Comparison of ENCODE assay signal across 1 cellular context in the genomic region with DNA sequence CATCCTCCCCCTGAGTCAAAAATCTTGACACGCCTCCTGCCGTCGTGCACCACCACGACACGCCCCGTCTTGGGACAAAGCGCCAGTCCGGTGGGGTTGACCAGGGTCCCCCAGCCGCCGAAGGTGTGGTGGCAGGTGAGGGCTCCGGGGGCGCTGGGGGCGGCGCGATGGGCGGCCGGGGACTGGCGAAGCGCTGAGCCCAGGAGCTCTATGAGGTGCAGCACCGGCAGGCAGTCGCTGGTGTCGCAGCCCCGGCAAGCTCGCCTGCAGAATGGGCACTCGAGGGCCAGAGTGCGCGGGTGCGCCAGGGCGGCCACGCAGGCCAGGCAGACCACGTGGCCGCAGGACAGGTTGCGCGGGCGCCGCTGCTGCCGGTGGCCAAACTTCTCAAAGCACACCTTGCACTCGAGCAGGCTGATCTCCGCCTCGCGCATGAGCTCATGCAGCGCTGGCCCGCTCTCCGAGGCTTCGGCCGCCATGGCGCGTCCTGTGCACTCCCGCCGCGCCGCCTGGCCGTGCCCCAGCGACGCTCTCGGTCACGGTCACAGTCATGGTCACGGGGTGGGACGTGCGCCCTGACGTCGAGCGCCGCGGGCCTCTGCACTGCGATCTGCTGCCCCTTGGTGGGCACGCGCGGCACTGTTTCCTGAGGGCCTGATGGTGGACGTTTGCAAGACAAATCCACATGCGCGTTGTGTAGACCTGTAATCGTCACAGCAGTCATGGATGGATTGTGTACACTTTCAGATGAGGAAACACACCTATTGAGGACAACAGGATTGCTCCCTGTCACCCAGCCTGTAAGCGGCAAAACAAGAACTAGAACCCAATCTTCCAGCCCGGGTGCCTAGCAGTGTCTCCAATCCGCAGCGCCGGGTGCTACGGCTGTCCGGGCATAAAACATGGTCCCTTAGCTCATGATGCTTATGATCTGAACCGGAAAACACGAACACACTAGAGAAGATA.
TF ChIP-seq lines count a peak whose summit lies in the region.

A gene (minus strand): TSS at position 550 of the 966 bp plus-strand sequence. CDS start 71 bp downstream, at position 479.

TF ChIP-seq in HepG2, 621 proteins besides CTCF, POLR2A, EP300 and RAD21 (continued from another document and continues in another):
- TF ChIP-seq, protein P1, sequence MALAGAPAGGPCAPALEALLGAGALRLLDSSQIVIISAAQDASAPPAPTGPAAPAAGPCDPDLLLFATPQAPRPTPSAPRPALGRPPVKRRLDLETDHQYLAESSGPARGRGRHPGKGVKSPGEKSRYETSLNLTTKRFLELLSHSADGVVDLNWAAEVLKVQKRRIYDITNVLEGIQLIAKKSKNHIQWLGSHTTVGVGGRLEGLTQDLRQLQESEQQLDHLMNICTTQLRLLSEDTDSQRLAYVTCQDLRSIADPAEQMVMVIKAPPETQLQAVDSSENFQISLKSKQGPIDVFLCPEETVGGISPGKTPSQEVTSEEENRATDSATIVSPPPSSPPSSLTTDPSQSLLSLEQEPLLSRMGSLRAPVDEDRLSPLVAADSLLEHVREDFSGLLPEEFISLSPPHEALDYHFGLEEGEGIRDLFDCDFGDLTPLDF (CRISPR knock-in tag; IDR thresholded peaks at IDR 0.05), result peak; percentile 39; the same call in 1 of the 2 replicates
- TF ChIP-seq NBN (conservative IDR thresholded peaks at IDR 0.05) (no peak), ZBTB1 (CRISPR knock-in tag; IDR thresholded peaks at IDR 0.05; ENCODE audit: borderline replicate concordance) (no peak), ATF7 (IDR thresholded peaks at IDR 0.05) (no peak), ATF7 (CRISPR knock-in tag; IDR thresholded peaks at IDR 0.05) (peak; percentile 90), ZNF432 (CRISPR knock-in tag; IDR thresholded peaks at IDR 0.05; ENCODE audit: borderline replicate concordance) (no peak), ZNF629 (CRISPR knock-in tag; conservative IDR thresholded peaks at IDR 0.05) (peak; percentile 70), BRD4 (CRISPR knock-in tag; IDR thresholded peaks at IDR 0.05) (peak; percentile 87), RFX3 (CRISPR knock-in tag; IDR thresholded peaks at IDR 0.05) (no peak), PAWR (CRISPR knock-in tag; IDR thresholded peaks at IDR 0.05; ENCODE audit: borderline replicate concordance) (peak; percentile 98; the same call in 1 of the 2 replicates), RELA (CRISPR knock-in tag; IDR thresholded peaks at IDR 0.05) (peak; percentile 92), ZNF83 (CRISPR knock-in tag; IDR thresholded peaks at IDR 0.05; ENCODE audit: borderline replicate concordance) (peak; percentile 85; the same call in 1 of the 2 replicates), BCL6 (CRISPR knock-in tag; IDR thresholded peaks at IDR 0.05) (peak; percentile 98), ZIK1 (CRISPR knock-in tag; IDR thresholded peaks at IDR 0.05; ENCODE audit: borderline replicate concordance, low read depth) (peak; percentile 89), POLR2AphosphoS2 (IDR thresholded peaks at IDR 0.05; ENCODE audit: low read depth, low read length) (no peak), CBX5 (CRISPR knock-in tag; IDR thresholded peaks at IDR 0.05; ENCODE audit: borderline replicate concordance) (peak; percentile 98), SMC3 (IDR thresholded peaks at IDR 0.05; ENCODE audit: low read length) (peak; percentile 73), ZNF616 (CRISPR knock-in tag; IDR thresholded peaks at IDR 0.05; ENCODE audit: low read depth) (peak; percentile 66; the same call in 1 of the 2 replicates), HNRNPLL (IDR thresholded peaks at IDR 0.05; ENCODE audit: low read depth, low read length, poor library complexity, severe bottlenecking) (peak; percentile 46), KLF13 (CRISPR knock-in tag; IDR thresholded peaks at IDR 0.05) (0 out of 2 replicates have a peak, but pooled peaks have one; percentile 87), PHF8 (CRISPR knock-in tag; IDR thresholded peaks at IDR 0.05) (peak; percentile 63), KLF12 (CRISPR knock-in tag; IDR thresholded peaks at IDR 0.05; ENCODE audit: borderline replicate concordance) (no peak), SAP130 (CRISPR knock-in tag; IDR thresholded peaks at IDR 0.05; ENCODE audit: low read depth) (peak; percentile 88), TMF1 (CRISPR knock-in tag; IDR thresholded peaks at IDR 0.05; ENCODE audit: low read depth) (peak; percentile 98), ZNF256 (CRISPR knock-in tag; conservative IDR thresholded peaks at IDR 0.05) (0 out of 2 replicates have a peak, but pooled peaks have one; percentile 47), ZNF850 (CRISPR knock-in tag; conservative IDR thresholded peaks at IDR 0.05) (no peak), CHD4 (IDR thresholded peaks at IDR 0.05; ENCODE audit: borderline replicate concordance, low read length) (no peak), ZNF232 (CRISPR knock-in tag; IDR thresholded peaks at IDR 0.05; ENCODE audit: borderline replicate concordance) (peak; percentile 72)
- TF ChIP-seq, protein P2, sequence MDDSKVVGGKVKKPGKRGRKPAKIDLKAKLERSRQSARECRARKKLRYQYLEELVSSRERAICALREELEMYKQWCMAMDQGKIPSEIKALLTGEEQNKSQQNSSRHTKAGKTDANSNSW (CRISPR knock-in tag; IDR thresholded peaks at IDR 0.05; ENCODE audit: borderline replicate concordance), result peak; percentile 87; the same call in 1 of the 2 replicates
- TF ChIP-seq, protein P3, sequence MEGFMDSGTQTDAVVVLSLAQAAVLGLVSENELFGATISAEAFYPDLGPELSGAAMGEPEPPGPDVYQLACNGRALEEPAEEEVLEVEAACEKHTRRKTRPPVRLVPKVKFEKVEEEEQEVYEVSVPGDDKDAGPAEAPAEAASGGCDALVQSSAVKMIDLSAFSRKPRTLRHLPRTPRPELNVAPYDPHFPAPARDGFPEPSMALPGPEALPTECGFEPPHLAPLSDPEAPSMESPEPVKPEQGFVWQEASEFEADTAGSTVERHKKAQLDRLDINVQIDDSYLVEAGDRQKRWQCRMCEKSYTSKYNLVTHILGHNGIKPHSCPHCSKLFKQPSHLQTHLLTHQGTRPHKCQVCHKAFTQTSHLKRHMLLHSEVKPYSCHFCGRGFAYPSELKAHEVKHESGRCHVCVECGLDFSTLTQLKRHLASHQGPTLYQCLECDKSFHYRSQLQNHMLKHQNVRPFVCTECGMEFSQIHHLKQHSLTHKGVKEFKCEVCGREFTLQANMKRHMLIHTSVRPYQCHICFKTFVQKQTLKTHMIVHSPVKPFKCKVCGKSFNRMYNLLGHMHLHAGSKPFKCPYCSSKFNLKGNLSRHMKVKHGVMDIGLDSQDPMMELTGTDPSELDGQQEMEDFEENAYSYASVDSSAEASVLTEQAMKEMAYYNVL (CRISPR knock-in tag; IDR thresholded peaks at IDR 0.05; ENCODE audit: borderline replicate concordance), result peak; percentile 94
- TF ChIP-seq, protein P4, sequence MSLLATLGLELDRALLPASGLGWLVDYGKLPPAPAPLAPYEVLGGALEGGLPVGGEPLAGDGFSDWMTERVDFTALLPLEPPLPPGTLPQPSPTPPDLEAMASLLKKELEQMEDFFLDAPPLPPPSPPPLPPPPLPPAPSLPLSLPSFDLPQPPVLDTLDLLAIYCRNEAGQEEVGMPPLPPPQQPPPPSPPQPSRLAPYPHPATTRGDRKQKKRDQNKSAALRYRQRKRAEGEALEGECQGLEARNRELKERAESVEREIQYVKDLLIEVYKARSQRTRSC (CRISPR knock-in tag; IDR thresholded peaks at IDR 0.05; ENCODE audit: low read depth), result peak; percentile 85; the same call in 1 of the 2 replicates
- TF ChIP-seq, protein P5, sequence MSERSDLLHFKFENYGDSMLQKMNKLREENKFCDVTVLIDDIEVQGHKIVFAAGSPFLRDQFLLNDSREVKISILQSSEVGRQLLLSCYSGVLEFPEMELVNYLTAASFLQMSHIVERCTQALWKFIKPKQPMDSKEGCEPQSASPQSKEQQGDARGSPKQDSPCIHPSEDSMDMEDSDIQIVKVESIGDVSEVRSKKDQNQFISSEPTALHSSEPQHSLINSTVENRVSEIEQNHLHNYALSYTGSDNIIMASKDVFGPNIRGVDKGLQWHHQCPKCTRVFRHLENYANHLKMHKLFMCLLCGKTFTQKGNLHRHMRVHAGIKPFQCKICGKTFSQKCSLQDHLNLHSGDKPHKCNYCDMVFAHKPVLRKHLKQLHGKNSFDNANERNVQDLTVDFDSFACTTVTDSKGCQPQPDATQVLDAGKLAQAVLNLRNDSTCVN (CRISPR knock-in tag; IDR thresholded peaks at IDR 0.05; ENCODE audit: borderline replicate concordance), result peak; percentile 96
- TF ChIP-seq, protein P6, sequence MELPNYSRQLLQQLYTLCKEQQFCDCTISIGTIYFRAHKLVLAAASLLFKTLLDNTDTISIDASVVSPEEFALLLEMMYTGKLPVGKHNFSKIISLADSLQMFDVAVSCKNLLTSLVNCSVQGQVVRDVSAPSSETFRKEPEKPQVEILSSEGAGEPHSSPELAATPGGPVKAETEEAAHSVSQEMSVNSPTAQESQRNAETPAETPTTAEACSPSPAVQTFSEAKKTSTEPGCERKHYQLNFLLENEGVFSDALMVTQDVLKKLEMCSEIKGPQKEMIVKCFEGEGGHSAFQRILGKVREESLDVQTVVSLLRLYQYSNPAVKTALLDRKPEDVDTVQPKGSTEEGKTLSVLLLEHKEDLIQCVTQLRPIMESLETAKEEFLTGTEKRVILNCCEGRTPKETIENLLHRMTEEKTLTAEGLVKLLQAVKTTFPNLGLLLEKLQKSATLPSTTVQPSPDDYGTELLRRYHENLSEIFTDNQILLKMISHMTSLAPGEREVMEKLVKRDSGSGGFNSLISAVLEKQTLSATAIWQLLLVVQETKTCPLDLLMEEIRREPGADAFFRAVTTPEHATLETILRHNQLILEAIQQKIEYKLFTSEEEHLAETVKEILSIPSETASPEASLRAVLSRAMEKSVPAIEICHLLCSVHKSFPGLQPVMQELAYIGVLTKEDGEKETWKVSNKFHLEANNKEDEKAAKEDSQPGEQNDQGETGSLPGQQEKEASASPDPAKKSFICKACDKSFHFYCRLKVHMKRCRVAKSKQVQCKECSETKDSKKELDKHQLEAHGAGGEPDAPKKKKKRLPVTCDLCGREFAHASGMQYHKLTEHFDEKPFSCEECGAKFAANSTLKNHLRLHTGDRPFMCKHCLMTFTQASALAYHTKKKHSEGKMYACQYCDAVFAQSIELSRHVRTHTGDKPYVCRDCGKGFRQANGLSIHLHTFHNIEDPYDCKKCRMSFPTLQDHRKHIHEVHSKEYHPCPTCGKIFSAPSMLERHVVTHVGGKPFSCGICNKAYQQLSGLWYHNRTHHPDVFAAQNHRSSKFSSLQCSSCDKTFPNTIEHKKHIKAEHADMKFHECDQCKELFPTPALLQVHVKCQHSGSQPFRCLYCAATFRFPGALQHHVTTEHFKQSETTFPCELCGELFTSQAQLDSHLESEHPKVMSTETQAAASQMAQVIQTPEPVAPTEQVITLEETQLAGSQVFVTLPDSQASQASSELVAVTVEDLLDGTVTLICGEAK (IDR thresholded peaks at IDR 0.05), result no peak
- TF ChIP-seq, protein P6 (CRISPR knock-in tag; IDR thresholded peaks at IDR 0.05), result peak; percentile 89
- TF ChIP-seq, protein P7, sequence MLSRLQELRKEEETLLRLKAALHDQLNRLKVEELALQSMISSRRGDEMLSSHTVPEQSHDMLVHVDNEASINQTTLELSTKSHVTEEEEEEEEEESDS (CRISPR knock-in tag; IDR thresholded peaks at IDR 0.05; ENCODE audit: borderline replicate concordance), result peak; percentile 94; the same call in 1 of the 2 replicates
- TF ChIP-seq, protein P8, sequence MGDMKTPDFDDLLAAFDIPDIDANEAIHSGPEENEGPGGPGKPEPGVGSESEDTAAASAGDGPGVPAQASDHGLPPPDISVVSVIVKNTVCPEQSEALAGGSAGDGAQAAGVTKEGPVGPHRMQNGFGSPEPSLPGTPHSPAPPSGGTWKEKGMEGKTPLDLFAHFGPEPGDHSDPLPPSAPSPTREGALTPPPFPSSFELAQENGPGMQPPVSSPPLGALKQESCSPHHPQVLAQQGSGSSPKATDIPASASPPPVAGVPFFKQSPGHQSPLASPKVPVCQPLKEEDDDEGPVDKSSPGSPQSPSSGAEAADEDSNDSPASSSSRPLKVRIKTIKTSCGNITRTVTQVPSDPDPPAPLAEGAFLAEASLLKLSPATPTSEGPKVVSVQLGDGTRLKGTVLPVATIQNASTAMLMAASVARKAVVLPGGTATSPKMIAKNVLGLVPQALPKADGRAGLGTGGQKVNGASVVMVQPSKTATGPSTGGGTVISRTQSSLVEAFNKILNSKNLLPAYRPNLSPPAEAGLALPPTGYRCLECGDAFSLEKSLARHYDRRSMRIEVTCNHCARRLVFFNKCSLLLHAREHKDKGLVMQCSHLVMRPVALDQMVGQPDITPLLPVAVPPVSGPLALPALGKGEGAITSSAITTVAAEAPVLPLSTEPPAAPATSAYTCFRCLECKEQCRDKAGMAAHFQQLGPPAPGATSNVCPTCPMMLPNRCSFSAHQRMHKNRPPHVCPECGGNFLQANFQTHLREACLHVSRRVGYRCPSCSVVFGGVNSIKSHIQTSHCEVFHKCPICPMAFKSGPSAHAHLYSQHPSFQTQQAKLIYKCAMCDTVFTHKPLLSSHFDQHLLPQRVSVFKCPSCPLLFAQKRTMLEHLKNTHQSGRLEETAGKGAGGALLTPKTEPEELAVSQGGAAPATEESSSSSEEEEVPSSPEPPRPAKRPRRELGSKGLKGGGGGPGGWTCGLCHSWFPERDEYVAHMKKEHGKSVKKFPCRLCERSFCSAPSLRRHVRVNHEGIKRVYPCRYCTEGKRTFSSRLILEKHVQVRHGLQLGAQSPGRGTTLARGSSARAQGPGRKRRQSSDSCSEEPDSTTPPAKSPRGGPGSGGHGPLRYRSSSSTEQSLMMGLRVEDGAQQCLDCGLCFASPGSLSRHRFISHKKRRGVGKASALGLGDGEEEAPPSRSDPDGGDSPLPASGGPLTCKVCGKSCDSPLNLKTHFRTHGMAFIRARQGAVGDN (CRISPR knock-in tag; IDR thresholded peaks at IDR 0.05), result peak; percentile 99
